ENCODE assay signal across 1 cellular context in genomic region chr9:78295177-78295575, GRCh38.
TF ChIP-seq lines count a peak whose summit lies in the region.

No MANE protein-coding gene starts in this region.

TF ChIP-seq in GM23338, 12 proteins besides CTCF, POLR2A, EP300 and RAD21:
- no peak for TF ChIP-seq POLR2AphosphoS5 (IDR thresholded peaks at IDR 0.05; ENCODE audit: low read depth)
- TF ChIP-seq EZH2 (IDR thresholded peaks at IDR 0.05; ENCODE audit: low read depth, unreplicated experiment) = no peak
- no peak for TF ChIP-seq NANOG (IDR thresholded peaks at IDR 0.05; ENCODE audit: borderline replicate concordance)
- no peak for TF ChIP-seq CREB1 (CRISPR knock-in tag; IDR thresholded peaks at IDR 0.05; ENCODE audit: low read depth)
- no peak for TF ChIP-seq ETS1 (IDR thresholded peaks at IDR 0.05)
- no peak for TF ChIP-seq JUNB (IDR thresholded peaks at IDR 0.05; ENCODE audit: unreplicated experiment)
- no peak for TF ChIP-seq EZH2phosphoT487 (IDR thresholded peaks at IDR 0.05; ENCODE audit: unreplicated experiment)
- no peak for TF ChIP-seq REST (IDR thresholded peaks at IDR 0.05; ENCODE audit: unreplicated experiment)
- TF ChIP-seq ZNF462 (CRISPR knock-in tag; IDR thresholded peaks at IDR 0.05) = no peak
- TF ChIP-seq STAT1 (IDR thresholded peaks at IDR 0.05; ENCODE audit: unreplicated experiment) = no peak
- no peak for TF ChIP-seq ZNF114 (CRISPR knock-in tag; IDR thresholded peaks at IDR 0.05)
- no peak for TF ChIP-seq ZNF331 (CRISPR knock-in tag; IDR thresholded peaks at IDR 0.05; ENCODE audit: low read depth)
TF ChIP-seq in GM23338: peak in this region for 0.
